2 cellular contexts compared by ENCODE assay signal in genomic region chr15:60074181-60074885, GRCh38.
TF ChIP-seq lines count a peak whose summit lies in the region.

No MANE protein-coding gene starts in this region.

TF ChIP-seq in liver, 16 proteins besides CTCF, POLR2A, EP300 and RAD21 (continued from another document):
- TF ChIP-seq ZBTB33 (IDR thresholded peaks at IDR 0.05) (no peak), REST (IDR thresholded peaks at IDR 0.05) (no peak)

TF ChIP-seq in HepG2, 621 proteins besides CTCF, POLR2A, EP300 and RAD21 (continued from another document):
- TF ChIP-seq AKNA (CRISPR knock-in tag; IDR thresholded peaks at IDR 0.05; ENCODE audit: borderline replicate concordance) (no peak), HDAC1 (CRISPR knock-in tag; IDR thresholded peaks at IDR 0.05) (no peak), HNRNPK (IDR thresholded peaks at IDR 0.05; ENCODE audit: low read depth, low read length, poor library complexity, severe bottlenecking) (no peak), ZNF234 (CRISPR knock-in tag; conservative IDR thresholded peaks at IDR 0.05) (no peak), REPIN1 (CRISPR knock-in tag; IDR thresholded peaks at IDR 0.05; ENCODE audit: borderline replicate concordance, low read depth) (no peak), ZBTB26 (CRISPR knock-in tag; IDR thresholded peaks at IDR 0.05; ENCODE audit: borderline replicate concordance) (no peak), ATF4 (CRISPR knock-in tag; IDR thresholded peaks at IDR 0.05) (no peak), ZBTB46 (CRISPR knock-in tag; IDR thresholded peaks at IDR 0.05; ENCODE audit: borderline replicate concordance) (no peak), ZBTB40 (IDR thresholded peaks at IDR 0.05) (no peak), ZBTB40 (CRISPR knock-in tag; IDR thresholded peaks at IDR 0.05) (no peak), KIAA2018 (CRISPR knock-in tag; IDR thresholded peaks at IDR 0.05; ENCODE audit: borderline replicate concordance) (no peak)
